ENCODE assay signal across 8 cellular contexts in the genomic region with DNA sequence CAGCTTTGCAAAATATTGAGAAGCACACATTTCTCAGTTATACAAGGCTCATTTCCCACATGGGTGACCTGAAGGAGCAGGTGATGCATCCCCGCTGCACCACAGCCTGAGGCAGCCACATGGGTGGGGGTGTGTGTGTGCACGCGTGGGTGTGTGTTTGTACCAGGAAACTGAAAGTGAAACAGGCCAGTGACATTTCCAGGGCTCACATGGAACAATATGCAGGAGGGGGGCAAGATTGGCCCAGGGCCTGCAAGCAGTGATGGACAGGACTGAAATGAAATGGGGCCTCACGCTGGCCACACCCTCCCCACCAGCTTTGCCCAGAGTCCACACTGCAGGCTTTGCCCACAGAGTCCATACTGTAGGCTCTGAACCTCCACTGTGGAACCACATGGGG.
A peak's percentile ranks its signal among the peaks of the same experiment; 100 is the strongest.
DNase-seq lines count a peak whose midpoint lies in the region; ATAC-seq and TF ChIP-seq lines count a peak whose summit lies in the region.

No MANE protein-coding gene starts in this region.

- peaks cover 11 to 51% (median 22%) of the 10 kb centered on the region in 4 donors for H3K4me1 Mint-ChIP-seq in CD4-positive, CD25-positive, alpha-beta regulatory T cell
- peaks cover 38% of the 10 kb centered on the region for H3K4me1 Mint-ChIP-seq in activated CD4-positive, alpha-beta T cell treated with anti-CD3 and anti-CD28 coated beads, Interleukin-2, amount 10 ng/mL, durations not matched to agents 24 days and 14 days
- H3K4me1 Mint-ChIP-seq in brain = peaks cover 57% of the 10 kb centered on the region

- no peaks in the 10 kb centered on the region for H3K36me3 Mint-ChIP-seq in CD4-positive, CD25-positive, alpha-beta regulatory T cell
- H3K36me3 Mint-ChIP-seq in activated CD4-positive, alpha-beta T cell treated with anti-CD3 and anti-CD28 coated beads, Interleukin-2, amount 10 ng/mL, durations not matched to agents 24 days and 14 days (ENCODE audit: low read depth) = no peaks in the 10 kb centered on the region
- no peaks in the 10 kb centered on the region for H3K36me3 Mint-ChIP-seq in brain

- no peaks in the 10 kb centered on the region for H3K9me3 Mint-ChIP-seq in CD4-positive, CD25-positive, alpha-beta regulatory T cell
- no peaks in the 10 kb centered on the region for H3K9me3 Mint-ChIP-seq in activated CD4-positive, alpha-beta T cell treated with anti-CD3 and anti-CD28 coated beads, Interleukin-2, amount 10 ng/mL, durations not matched to agents 24 days and 14 days
- H3K9me3 Mint-ChIP-seq in brain = peaks cover 0 to 3% (median 0%) of the 10 kb centered on the region in 5 experiments

- intact Hi-C loops in activated CD4-positive, alpha-beta T cell treated with anti-CD3 and anti-CD28 coated beads, Interleukin-2, amount 10 ng/mL, durations not matched to agents 24 days and 14 days (cut with micrococcal nuclease) = no loop called here

- peak overlapping the region; percentile 61 to 83 (median 74) for H3K4me3 Mint-ChIP-seq in CD4-positive, CD25-positive, alpha-beta regulatory T cell
- peak overlapping the region; percentile 57 for H3K4me3 Mint-ChIP-seq in activated CD4-positive, alpha-beta T cell treated with anti-CD3 and anti-CD28 coated beads, Interleukin-2, amount 10 ng/mL, durations not matched to agents 24 days and 14 days
- H3K4me3 Mint-ChIP-seq in brain = peak overlapping the region in 1 of 5 experiments; percentile 29

- peaks cover 25% of the 10 kb centered on the region for H3K4me1 ChIP-seq in CD4-positive, CD25-positive, alpha-beta regulatory T cell (ENCODE audit: control insufficient read depth, insufficient read depth, low read length, poor library complexity, severe bottlenecking)

- H3K36me3 ChIP-seq in CD4-positive, CD25-positive, alpha-beta regulatory T cell (ENCODE audit: control insufficient read depth, insufficient read depth, low read length) = no peaks in the 10 kb centered on the region

- H3K27ac ChIP-seq in CD4-positive, CD25-positive, alpha-beta regulatory T cell (ENCODE audit: insufficient read depth, low read length, poor library complexity, severe bottlenecking) = no peak overlapping the region

- ATAC-seq in CD4-positive, CD25-positive, alpha-beta regulatory T cell (ENCODE audit: low read depth in 2 of 2) = peak; percentile 68 to 80
- no peak for ATAC-seq in HG02981 (IDR thresholded peaks at IDR 0.05; ENCODE audit: unreplicated experiment)

- H3K27me3 ChIP-seq in CD4-positive, CD25-positive, alpha-beta regulatory T cell (ENCODE audit: control insufficient read depth, insufficient read depth, low read length) = no peaks in the 10 kb centered on the region

- no peaks in the 10 kb centered on the region for H3K9me3 ChIP-seq in CD4-positive, CD25-positive, alpha-beta regulatory T cell (ENCODE audit: control insufficient read depth in 2 of 2, low read length in 2 of 2)

- H3K27me3 Mint-ChIP-seq in CD4-positive, CD25-positive, alpha-beta regulatory T cell = peaks cover 5% of the 10 kb centered on the region
- H3K27me3 Mint-ChIP-seq in activated CD4-positive, alpha-beta T cell treated with anti-CD3 and anti-CD28 coated beads, Interleukin-2, amount 10 ng/mL, durations not matched to agents 24 days and 14 days = peaks cover 4% of the 10 kb centered on the region
- H3K27me3 Mint-ChIP-seq in brain = peaks cover 15% of the 10 kb centered on the region

- DNase-seq in CD4-positive, CD25-positive, alpha-beta regulatory T cell = peak; percentile 15 to 74 (median 51)
- peak; percentile 90 for DNase-seq in activated CD4-positive, alpha-beta T cell treated with anti-CD3 and anti-CD28 coated beads, Interleukin-2, amount 10 ng/mL, durations not matched to agents 24 days and 14 days
- DNase-seq in stimulated activated CD4-positive, alpha-beta T cell treated with anti-CD3 and anti-CD28 coated beads, Interleukin-1b, Interleukin-23, amount 100 ng/mL, for 4 hours (ENCODE audit: low read depth in 2 of 2) = peak; percentile 41 to 81
- DNase-seq in GM03348 (ENCODE audit: low spot score) (no peak), NCI-H510A (lab: John Stamatoyannopoulos, UW) (no peak), NCI-H510A treated with DMSO at 0.1 percent for 48 hours (lab: John Stamatoyannopoulos, UW) (no peak)

- H3K4me3 ChIP-seq in CD4-positive, CD25-positive, alpha-beta regulatory T cell (ENCODE audit: low read depth, low read length) = peak overlapping the region; percentile 54

- no peak for TF ChIP-seq CTCF in brain (conservative IDR thresholded peaks at IDR 0.05)

- peak overlapping the region; percentile 84 to 94 (median 93) for H3K27ac Mint-ChIP-seq in CD4-positive, CD25-positive, alpha-beta regulatory T cell
- peak overlapping the region; percentile 60 for H3K27ac Mint-ChIP-seq in activated CD4-positive, alpha-beta T cell treated with anti-CD3 and anti-CD28 coated beads, Interleukin-2, amount 10 ng/mL, durations not matched to agents 24 days and 14 days
- peak overlapping the region in 3 of 5 experiments; percentile 35 to 73 (median 49) for H3K27ac Mint-ChIP-seq in brain

Comparison
In these comparisons a context has a peak if more than half of its experiments do, and no peak if none do; other contexts are left out.
1. DNase-seq: peak in CD4-positive, CD25-positive, alpha-beta regulatory T cell (3 of 3), activated CD4-positive, alpha-beta T cell treated with anti-CD3 and anti-CD28 coated beads, Interleukin-2, amount 10 ng/mL, durations not matched to agents 24 days and 14 days (single experiment) and stimulated activated CD4-positive, alpha-beta T cell treated with anti-CD3 and anti-CD28 coated beads, Interleukin-1b, Interleukin-23, amount 100 ng/mL, for 4 hours (2 of 2); none in GM03348 (single experiment), NCI-H510A (single experiment) and NCI-H510A treated with DMSO at 0.1 percent for 48 hours (single experiment).
2. Peak in every context shown above with its lines, with median percentiles within 50 percentile points of each other: H3K27ac Mint-ChIP-seq.